14 cellular contexts compared by ENCODE assay signal in genomic region chr2:5959836-5960820, GRCh38.
DNase-seq lines count a peak whose midpoint lies in the region; ATAC-seq and TF ChIP-seq lines count a peak whose summit lies in the region.
"Had no signal": no experiment of that assay in that cellular context is flagged by ENCODE, and none has a peak within 500 bp of the region (broad histone marks: within the 10 kb centered on the region; RNA-seq: fewer than 3 reads in every experiment).

No MANE protein-coding gene starts in this region.

- H3K27me3 ChIP-seq in SK-N-SH (ENCODE audit: insufficient read depth): no peaks in the 10 kb centered on the region
- H3K27me3 ChIP-seq in IMR-90 (ENCODE audit: control insufficient read depth, insufficient read depth, low read length): no peaks in the 10 kb centered on the region
- H3K27me3 ChIP-seq in esophagus muscularis mucosa: no peaks in the 10 kb centered on the region

- H3K9me3 Mint-ChIP-seq in activated T-cell treated with anti-CD3 and anti-CD28 coated beads, Interleukin-2, amount 50 U/mL, for 4 hours: peaks cover 4% of the 10 kb centered on the region

- TF ChIP-seq CTCF in SK-N-SH (IDR thresholded peaks at IDR 0.05): no peak
- no peak for TF ChIP-seq CTCF in IMR-90 (conservative IDR thresholded peaks at IDR 0.05; ENCODE audit: low read depth, low read length)
- TF ChIP-seq CTCF in esophagus muscularis mucosa (IDR thresholded peaks at IDR 0.05): no peak

- no peak overlapping the region for H3K23ac ChIP-seq in IMR-90 (ENCODE audit: low read depth, low read length)

- no peak overlapping the region for H3K27ac Mint-ChIP-seq in T-helper 17 cell
- H3K27ac Mint-ChIP-seq: B cell; CD4-positive, alpha-beta memory T cell had no signal

- no peak overlapping the region for H3K9ac ChIP-seq in SK-N-SH
- no peak overlapping the region for H3K9ac ChIP-seq in IMR-90 (ENCODE audit: low read depth, low read length)
- H3K9ac ChIP-seq: KMS-11 had no signal

- POLR2A ChIA-PET in SK-N-SH (lab: Yijun Ruan, JAX): no interaction called here
- POLR2A ChIA-PET in IMR-90 (lab: Charles Lee; ENCODE audit: unreplicated experiment): no interaction called here

- H3K9me2 ChIP-seq in SK-N-SH: no peaks in the 10 kb centered on the region

- no peaks in the 10 kb centered on the region for H3F3A ChIP-seq in SK-N-SH (replicated peaks; ENCODE audit: insufficient read depth)

- no peak overlapping the region for H2BK5ac ChIP-seq in IMR-90 (ENCODE audit: low read depth, low read length, poor library complexity, severe bottlenecking)

- dilution Hi-C loops in IMR-90 (cut with HindIII; ENCODE audit: low sequenced_read_pairs, unreplicated experiment): no loop called here

- ATAC-seq in SK-N-SH treated with all-trans-retinoic acid at 6 μM for 48 hours (no peak), IMR-90 (ENCODE audit: low read depth) (no peak), T-helper 17 cell (no peak)
- ATAC-seq in activated T-cell treated with anti-CD3 and anti-CD28 coated beads, Interleukin-2, amount 50 U/mL, for 4 hours: no peak

- intact Hi-C loops in IMR-90 (cut with micrococcal nuclease) (no loop called here), esophagus muscularis mucosa (cut with DNase I) (no loop called here)

- no peaks in the 10 kb centered on the region for H3K36me3 ChIP-seq in SK-N-SH (replicated peaks in 1 of 2; ENCODE audit: control insufficient read depth in 1 of 2, insufficient read depth in 2 of 2, low read length in 1 of 2)
- H3K36me3 ChIP-seq in IMR-90 (ENCODE audit: control insufficient read depth, insufficient read depth, low read length): no peaks in the 10 kb centered on the region
- no peaks in the 10 kb centered on the region for H3K36me3 ChIP-seq in esophagus muscularis mucosa

- H3K4me1 Mint-ChIP-seq in activated T-cell treated with anti-CD3 and anti-CD28 coated beads, Interleukin-2, amount 50 U/mL, for 4 hours (ENCODE audit: low read depth): no peaks in the 10 kb centered on the region
- H3K4me1 Mint-ChIP-seq in T-helper 17 cell: no peaks in the 10 kb centered on the region
- H3K4me1 Mint-ChIP-seq: B cell; CD4-positive, alpha-beta memory T cell had no signal

- BruUV-seq in IMR-90 (replicated peaks; lab: Mats Ljungman, UMichigan): no TSS peak

- H3K18ac ChIP-seq in IMR-90 (ENCODE audit: low read depth, low read length): no peak overlapping the region

- no peak overlapping the region for H3K4me3 ChIP-seq in SK-N-SH (ENCODE audit: low read depth in 2 of 2, low read length in 1 of 2)
- H3K4me3 ChIP-seq in IMR-90 (ENCODE audit: insufficient read depth, low read depth, low read length): no peak overlapping the region
- H3K4me3 ChIP-seq in esophagus muscularis mucosa: no peak overlapping the region

- H3K14ac ChIP-seq in IMR-90 (replicated peaks; ENCODE audit: low read depth, low read length): no peak overlapping the region

- TF ChIP-seq EP300 in SK-N-SH (IDR thresholded peaks at IDR 0.05; ENCODE audit: borderline replicate concordance in 1 of 2, low read depth in 1 of 2, low read length in 1 of 2) (no peak), esophagus muscularis mucosa (IDR thresholded peaks at IDR 0.05) (no peak)

- H2BK20ac ChIP-seq in IMR-90 (ENCODE audit: low read depth, low read length): no peak overlapping the region

- H2BK120ac ChIP-seq in IMR-90 (ENCODE audit: low read depth, low read length): no peak overlapping the region

- H3K36me3 Mint-ChIP-seq in activated T-cell treated with anti-CD3 and anti-CD28 coated beads, Interleukin-2, amount 50 U/mL, for 4 hours (ENCODE audit: insufficient read depth): no peaks in the 10 kb centered on the region
- no peaks in the 10 kb centered on the region for H3K36me3 Mint-ChIP-seq in T-helper 17 cell (ENCODE audit: low read depth)
- H3K36me3 Mint-ChIP-seq: CD4-positive, alpha-beta memory T cell had no signal

- H3K9me1 ChIP-seq in IMR-90 (ENCODE audit: insufficient read depth, low read length): no peaks in the 10 kb centered on the region

- WGBS in SK-N-SH (ENCODE audit: low lambda C conversion rate): 29% methylated on average over 6 of the region's 6 CpGs
- WGBS in IMR-90 (ENCODE audit: extremely low coverage in 2 of 2, insufficient read length in 1 of 2), 2 experiments: no CpG with 5 or more reads among the region's 6 CpGs
- 89% methylated on average over 6 of the region's 6 CpGs for WGBS in esophagus muscularis mucosa

- TF ChIP-seq POLR2A in IMR-90 (IDR thresholded peaks at IDR 0.05; ENCODE audit: low read depth, low read length) (no peak), esophagus muscularis mucosa (IDR thresholded peaks at IDR 0.05; ENCODE audit: low read depth) (no peak)

- no peak overlapping the region for H4K91ac ChIP-seq in IMR-90 (ENCODE audit: insufficient read depth, low read depth, low read length)

- H4K20me1 ChIP-seq in SK-N-SH (ENCODE audit: insufficient read depth) (no peaks in the 10 kb centered on the region), IMR-90 (ENCODE audit: insufficient read depth, low read length) (no peaks in the 10 kb centered on the region)

- H2AFZ ChIP-seq in SK-N-SH (ENCODE audit: low read depth): no peak overlapping the region
- H2AFZ ChIP-seq in IMR-90 (replicated peaks; ENCODE audit: low read length, poor library complexity): no peak overlapping the region

- H4K5ac ChIP-seq in IMR-90 (ENCODE audit: low read depth, low read length): no peak overlapping the region

- H4K8ac ChIP-seq in IMR-90 (ENCODE audit: low read depth in 2 of 2, low read length in 2 of 2): no peak overlapping the region

- H2AK5ac ChIP-seq in IMR-90 (ENCODE audit: low read depth, low read length): no peak overlapping the region

- no peaks in the 10 kb centered on the region for H3K27me3 Mint-ChIP-seq in activated T-cell treated with anti-CD3 and anti-CD28 coated beads, Interleukin-2, amount 50 U/mL, for 4 hours (ENCODE audit: low read depth)
- H3K27me3 Mint-ChIP-seq in T-helper 17 cell: no peaks in the 10 kb centered on the region
- H3K27me3 Mint-ChIP-seq: B cell; CD4-positive, alpha-beta memory T cell had no signal

- TF ChIP-seq RAD21 in SK-N-SH (IDR thresholded peaks at IDR 0.05; ENCODE audit: low read length): no peak
- TF ChIP-seq RAD21 in IMR-90 (IDR thresholded peaks at IDR 0.05; ENCODE audit: low read length): no peak

- no peak overlapping the region for H2BK15ac ChIP-seq in IMR-90 (ENCODE audit: low read depth, low read length)

- H3K9me3 ChIP-seq in SK-N-SH (no peaks in the 10 kb centered on the region), IMR-90 (ENCODE audit: control insufficient read depth, insufficient read depth, low read length) (no peaks in the 10 kb centered on the region; the same call in 1 of the 2 replicates), esophagus muscularis mucosa (peaks cover 0 to 5% (median 0%) of the 10 kb centered on the region in 4 donors), T-helper 17 cell (ENCODE audit: control insufficient read depth, low read length, poor library complexity, severe bottlenecking) (no peaks in the 10 kb centered on the region)

- peak overlapping the region; percentile 13 for H2AK9ac ChIP-seq in IMR-90 (replicated peaks; ENCODE audit: low read depth, low read length, poor library complexity)

- no peak overlapping the region for H3K4ac ChIP-seq in IMR-90 (ENCODE audit: low read depth, low read length)

- H3K79me2 ChIP-seq in SK-N-SH (ENCODE audit: insufficient read depth): no peaks in the 10 kb centered on the region

- no peak overlapping the region for H3K4me2 ChIP-seq in SK-N-SH
- no peak overlapping the region for H3K4me2 ChIP-seq in IMR-90 (ENCODE audit: low read depth, low read length)
- H3K4me2 ChIP-seq: KMS-11 had no signal

- H3K4me1 ChIP-seq in SK-N-SH (ENCODE audit: control insufficient read depth in 1 of 2, insufficient read depth in 2 of 2, low read depth in 1 of 2, low read length in 1 of 2) (peaks cover 0 to 11% of the 10 kb centered on the region in 2 experiments; a peak in 1 of 4 replicates), IMR-90 (ENCODE audit: control insufficient read depth, insufficient read depth, low read length) (no peaks in the 10 kb centered on the region), esophagus muscularis mucosa (no peaks in the 10 kb centered on the region)

- no peaks in the 10 kb centered on the region for H3K79me1 ChIP-seq in IMR-90 (ENCODE audit: low read depth in 1 of 2, low read length in 2 of 2)

- DNase-seq in SK-N-SH (no peak), IMR-90 (no peak), esophagus muscularis mucosa (ENCODE audit: extremely low spot score) (peak; percentile 84), ureter (ENCODE audit: low spot score) (peak; percentile 12), T-helper 17 cell (no peak)
- DNase-seq in activated T-cell treated with anti-CD3 and anti-CD28 coated beads, Interleukin-2, amount 50 U/mL, for 4 hours: no peak
- DNase-seq: CD4-positive, alpha-beta memory T cell; GOT3; NCI-H1930; NCI-H446 treated with DMSO at 0.1 percent for 48 hours; T-helper 1 cell had no signal

- H3K56ac ChIP-seq in IMR-90 (ENCODE audit: extremely low read depth, insufficient read depth, low read length): no peak overlapping the region

- in situ Hi-C loops in IMR-90 (cut with MboI; ENCODE audit: low sequenced_read_pairs): no loop called here

- H3K27ac ChIP-seq in SK-N-SH (ENCODE audit: low read depth in 2 of 2, low read length in 1 of 2) (no peak overlapping the region), IMR-90 (ENCODE audit: insufficient read depth, low read length) (no peak overlapping the region), esophagus muscularis mucosa (replicated peaks in 1 of 4) (no peak overlapping the region)
- H3K27ac ChIP-seq: KMS-11 had no signal

- H3K4me3 Mint-ChIP-seq in activated T-cell treated with anti-CD3 and anti-CD28 coated beads, Interleukin-2, amount 50 U/mL, for 4 hours: no peak overlapping the region
- H3K4me3 Mint-ChIP-seq in T-helper 17 cell: no peak overlapping the region
- H3K4me3 Mint-ChIP-seq: B cell; CD4-positive, alpha-beta memory T cell had no signal

- CTCF ChIA-PET in SK-N-SH (lab: Yijun Ruan, JAX): no interaction called here
- CTCF ChIA-PET in IMR-90 (lab: Yijun Ruan, JAX): no interaction called here

TF ChIP-seq in SK-N-SH, 30 proteins besides CTCF, POLR2A, EP300 and RAD21 (continues in another document):
- TF ChIP-seq GATA2 (CRISPR knock-in tag; IDR thresholded peaks at IDR 0.05): no peak

TF ChIP-seq in SK-N-SH treated with all-trans-retinoic acid at 6 μM for 48 hours, 23 proteins besides CTCF, POLR2A, EP300 and RAD21 (continues in another document):
- TF ChIP-seq ZNF565 (CRISPR knock-in tag; conservative IDR thresholded peaks at IDR 0.05; ENCODE audit: low read depth) (no peak), ESRRG (CRISPR knock-in tag; IDR thresholded peaks at IDR 0.05) (no peak), ZC3H10 (CRISPR knock-in tag; IDR thresholded peaks at IDR 0.05) (no peak)

TF ChIP-seq in IMR-90, 13 proteins besides CTCF, POLR2A, EP300 and RAD21 (continues in another document):
- TF ChIP-seq MXI1 (IDR thresholded peaks at IDR 0.05; ENCODE audit: borderline replicate concordance, low read depth, low read length) (no peak), MAZ (IDR thresholded peaks at IDR 0.05; ENCODE audit: borderline replicate concordance, low read depth, low read length) (no peak)

Comparison
In these comparisons a context has a peak if more than half of its experiments do, and no peak if none do; other contexts are left out.
1. DNase-seq: peak in esophagus muscularis mucosa (single experiment) and ureter (single experiment); none in SK-N-SH (single experiment), IMR-90 (single experiment), activated T-cell treated with anti-CD3 and anti-CD28 coated beads, Interleukin-2, amount 50 U/mL, for 4 hours (single experiment) and T-helper 17 cell (0 of 3).